1 cellular context compared by ENCODE assay signal in genomic region chr4:86974481-86975050, GRCh38.
TF ChIP-seq lines count a peak whose summit lies in the region.

No MANE protein-coding gene starts in this region.

TF ChIP-seq in WTC11, 78 proteins besides CTCF, POLR2A, EP300 and RAD21 (continued from another document):
- TF ChIP-seq FOXP4 (CRISPR knock-in tag; IDR thresholded peaks at IDR 0.05) (no peak), ARID4B (CRISPR knock-in tag; IDR thresholded peaks at IDR 0.05; ENCODE audit: borderline replicate concordance) (no peak), JUN (CRISPR knock-in tag; IDR thresholded peaks at IDR 0.05) (no peak), JAZF1 (CRISPR knock-in tag; IDR thresholded peaks at IDR 0.05) (no peak), IRF2 (CRISPR knock-in tag; IDR thresholded peaks at IDR 0.05; ENCODE audit: borderline replicate concordance, low read depth) (no peak), ESRRA (CRISPR knock-in tag; IDR thresholded peaks at IDR 0.05; ENCODE audit: borderline replicate concordance) (no peak), GTF2I (CRISPR knock-in tag; conservative IDR thresholded peaks at IDR 0.05) (no peak), OVOL2 (CRISPR knock-in tag; IDR thresholded peaks at IDR 0.05; ENCODE audit: borderline replicate concordance) (no peak), SOX15 (CRISPR knock-in tag; IDR thresholded peaks at IDR 0.05) (no peak), GABPB1 (CRISPR knock-in tag; IDR thresholded peaks at IDR 0.05) (no peak), ZNF232 (CRISPR knock-in tag; IDR thresholded peaks at IDR 0.05) (no peak), FOXJ3 (CRISPR knock-in tag; IDR thresholded peaks at IDR 0.05; ENCODE audit: borderline replicate concordance) (no peak)
- TF ChIP-seq, protein P1, sequence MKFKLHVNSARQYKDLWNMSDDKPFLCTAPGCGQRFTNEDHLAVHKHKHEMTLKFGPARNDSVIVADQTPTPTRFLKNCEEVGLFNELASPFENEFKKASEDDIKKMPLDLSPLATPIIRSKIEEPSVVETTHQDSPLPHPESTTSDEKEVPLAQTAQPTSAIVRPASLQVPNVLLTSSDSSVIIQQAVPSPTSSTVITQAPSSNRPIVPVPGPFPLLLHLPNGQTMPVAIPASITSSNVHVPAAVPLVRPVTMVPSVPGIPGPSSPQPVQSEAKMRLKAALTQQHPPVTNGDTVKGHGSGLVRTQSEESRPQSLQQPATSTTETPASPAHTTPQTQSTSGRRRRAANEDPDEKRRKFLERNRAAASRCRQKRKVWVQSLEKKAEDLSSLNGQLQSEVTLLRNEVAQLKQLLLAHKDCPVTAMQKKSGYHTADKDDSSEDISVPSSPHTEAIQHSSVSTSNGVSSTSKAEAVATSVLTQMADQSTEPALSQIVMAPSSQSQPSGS (CRISPR knock-in tag; IDR thresholded peaks at IDR 0.05; ENCODE audit: borderline replicate concordance, low read depth), result no peak
TF ChIP-seq in WTC11: peak in this region for 0.
